23 cellular contexts compared by ENCODE assay signal in the genomic region with DNA sequence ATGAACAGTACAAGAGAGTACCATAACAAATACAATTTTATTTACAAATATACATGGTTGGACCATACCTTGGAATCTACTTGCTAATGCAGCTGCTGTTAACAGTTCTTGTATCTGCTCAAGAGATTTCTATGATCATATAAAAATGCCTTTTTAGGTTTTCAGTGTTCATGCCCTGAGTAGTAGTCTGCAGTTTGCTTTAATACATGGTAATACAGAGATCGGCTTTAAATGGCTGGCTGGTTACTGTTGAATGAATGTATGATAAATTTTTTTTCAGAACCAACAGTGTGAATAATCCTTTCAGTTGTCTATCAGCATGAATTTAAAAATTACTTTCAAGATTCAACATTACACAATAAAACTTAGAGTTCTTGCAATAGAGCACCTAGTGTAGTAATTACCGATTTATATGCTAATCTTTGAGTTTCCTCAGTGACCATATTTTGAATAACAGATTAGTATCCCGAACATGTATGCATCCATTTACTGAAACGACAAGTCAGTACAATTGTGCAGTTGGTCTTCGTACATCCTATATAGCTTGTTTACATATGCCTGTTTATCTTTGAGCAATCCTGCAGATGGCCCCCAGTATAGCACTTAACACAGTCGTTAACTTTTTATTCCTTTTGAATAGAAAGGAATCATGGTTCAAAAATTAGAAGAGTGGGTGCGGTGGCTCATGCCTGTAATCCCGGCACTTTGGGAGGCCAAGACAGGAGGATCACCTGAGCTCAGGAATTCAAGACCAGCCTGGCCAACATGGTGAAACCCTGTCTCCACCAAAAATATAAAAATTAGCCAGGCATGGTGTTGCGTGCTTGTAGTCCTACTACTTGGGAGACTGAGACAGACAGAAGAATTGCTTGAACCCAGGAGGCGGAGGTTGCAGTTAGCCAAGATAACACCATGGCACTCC. TPM values are rescaled to one million over a fixed set of nuclear protein-coding genes. Genes with fewer than 3 reads are reported as not detected.
A peak's percentile ranks its signal among the peaks of the same experiment; 100 is the strongest.
DNase-seq lines count a peak whose midpoint lies in the region; ATAC-seq, FAIRE-seq and TF ChIP-seq lines count a peak whose summit lies in the region.
"Had no signal": no experiment of that assay in that cellular context is flagged by ENCODE, and none has a peak within 500 bp of the region (broad histone marks: within the 10 kb centered on the region; RNA-seq: fewer than 3 reads in every experiment).

No MANE protein-coding gene starts in this region.

- H3K9me3 Mint-ChIP-seq in activated naive CD8-positive, alpha-beta T cell treated with anti-CD3 and anti-CD28 coated beads for 36 hours = no peaks in the 10 kb centered on the region
- H3K9me3 Mint-ChIP-seq in activated naive CD8-positive, alpha-beta T cell treated with anti-CD3 and anti-CD28 coated beads, Interleukin-2, amount 50 U/mL, for 24 hours = no peaks in the 10 kb centered on the region
- no peaks in the 10 kb centered on the region for H3K9me3 Mint-ChIP-seq in type B pancreatic cell
- H3K9me3 Mint-ChIP-seq: activated CD4-positive, alpha-beta T cell treated with anti-CD3 and anti-CD28 coated beads, Interleukin-2, amount 10 ng/mL, durations not matched to agents 7 days and 5 days; activated naive CD8-positive, alpha-beta T cell treated with anti-CD3 and anti-CD28 coated beads, Interleukin-2, amount 10 ng/mL, durations not matched to agents 7 days and 5 days; activated T-helper 2 cell treated with anti-CD3 and anti-CD28 coated beads, Interferon-gamma antibody, Interleukin-2, Interleukin-4, amounts not matched to agents 10 μg/mL and 5 μg/mL and 100 μg/mL, durations not matched to agents 14 hours and 24 hours and 36 hours; naive B cell had no signal

- WGBS in IMR-90 (ENCODE audit: extremely low coverage in 2 of 2, insufficient read length in 1 of 2), 2 experiments = 88% methylated on average over 3 of the region's 10 CpGs; no CpG with 5 or more reads in 1 of the 2 experiments
- WGBS in H1 (ENCODE audit: extremely low coverage in 1 of 2, insufficient coverage in 1 of 2, insufficient read length in 1 of 2, insufficient replicate concordance in 2 of 2, low coverage in 1 of 2, low lambda C conversion rate in 2 of 2, missing lambda C conversion rate in 1 of 2), 2 experiments = 97% methylated on average over 10 of the region's 10 CpGs; no CpG with 5 or more reads in 1 of the 2 experiments

- H2BK120ac ChIP-seq in IMR-90 (ENCODE audit: low read depth, low read length) = no peak overlapping the region
- H2BK120ac ChIP-seq in H1 (replicated peaks; ENCODE audit: low read depth, low read length) = no peak overlapping the region

- intact Hi-C loops in IMR-90 (cut with micrococcal nuclease) = loop anchor here (2.0 to 5.0 kb wide), 2 partner anchors 127 to 618 kb away; a partner anchor contains a TSS

- no peak for ATAC-seq in activated naive CD8-positive, alpha-beta T cell treated with anti-CD3 and anti-CD28 coated beads, Interleukin-2, amount 50 U/mL, for 24 hours
- ATAC-seq in IMR-90 (ENCODE audit: low read depth) (no peak), HG03139 (IDR thresholded peaks at IDR 0.05; ENCODE audit: unreplicated experiment) (no peak), HG02759 (IDR thresholded peaks at IDR 0.05; ENCODE audit: unreplicated experiment) (no peak)
- ATAC-seq: heart right ventricle had no signal

- H3K56ac ChIP-seq in IMR-90 (ENCODE audit: extremely low read depth, insufficient read depth, low read length) = no peak overlapping the region
- H3K56ac ChIP-seq in H1 (replicated peaks; ENCODE audit: insufficient read length, low read depth, low read length) = no peak overlapping the region

- TF ChIP-seq CTCF in IMR-90 (conservative IDR thresholded peaks at IDR 0.05; ENCODE audit: low read depth, low read length) = no peak
- no peak for TF ChIP-seq CTCF in H1 (IDR thresholded peaks at IDR 0.05; ENCODE audit: control extremely low read depth in 1 of 3, insufficient read depth in 1 of 3, low read depth in 1 of 3, low read length in 3 of 3)
- TF ChIP-seq CTCF in type B pancreatic cell (conservative IDR thresholded peaks at IDR 0.05) = no peak

- CTCF ChIA-PET in IMR-90 (lab: Yijun Ruan, JAX) (no interaction called here), H1 (lab: Charles Lee; ENCODE audit: partially characterized antibody) (interaction anchor here (0.6 to 2.9 kb wide), 2 partner anchors 9 to 15 kb away, joined by 3 to 13 read pairs; no protein-coding TSS in a partner anchor)

- BruUV-seq in IMR-90 (replicated peaks; lab: Mats Ljungman, UMichigan) = no TSS peak

- H3K9me3 ChIP-seq in IMR-90 (ENCODE audit: control insufficient read depth, insufficient read depth, low read length) = no peaks in the 10 kb centered on the region
- no peaks in the 10 kb centered on the region for H3K9me3 ChIP-seq in H1 (ENCODE audit: insufficient read depth in 2 of 2, low read depth in 1 of 2, low read length in 1 of 2)
- H3K9me3 ChIP-seq: heart right ventricle had no signal

- H3K79me2 ChIP-seq in H1 (ENCODE audit: control insufficient read depth in 1 of 2, insufficient read depth in 2 of 2, low read length in 2 of 2) = peaks cover 2 to 28% of the 10 kb centered on the region in 2 experiments; a peak in 3 of 4 replicates

- H2BK20ac ChIP-seq in IMR-90 (ENCODE audit: low read depth, low read length) (no peak overlapping the region), H1 (ENCODE audit: low read length) (no peak overlapping the region)

- H3K18ac ChIP-seq in IMR-90 (ENCODE audit: low read depth, low read length) (no peak overlapping the region), H1 (ENCODE audit: extremely low read depth, low read length) (no peak overlapping the region)

- TF ChIP-seq RAD21 in IMR-90 (IDR thresholded peaks at IDR 0.05; ENCODE audit: low read length) = no peak
- TF ChIP-seq RAD21 in H1 (IDR thresholded peaks at IDR 0.05 in 1 of 2, conservative IDR thresholded peaks at IDR 0.05 in 1 of 2; ENCODE audit: low read depth in 2 of 2, low read length in 2 of 2) = no peak

- 0 out of 2 replicates have a peak, but pooled peaks cover 1% of the 10 kb centered on the region for H3K23me2 ChIP-seq in H1 (ENCODE audit: low read depth, low read length)

- H3K14ac ChIP-seq in IMR-90 (replicated peaks; ENCODE audit: low read depth, low read length) = no peak overlapping the region
- H3K14ac ChIP-seq in H1 (ENCODE audit: insufficient read length) = no peak overlapping the region

- FAIRE-seq in H1 (lab: Jason Lieb, UNC) = no peak

- no peaks in the 10 kb centered on the region for H3K27me3 ChIP-seq in IMR-90 (ENCODE audit: control insufficient read depth, insufficient read depth, low read length)
- no peaks in the 10 kb centered on the region for H3K27me3 ChIP-seq in H1 (replicated peaks in 1 of 4; ENCODE audit: control insufficient read depth in 3 of 4, extremely low read depth in 1 of 4, insufficient read depth in 3 of 4, low read length in 3 of 4)
- H3K27me3 ChIP-seq: heart right ventricle had no signal

- H4K91ac ChIP-seq in IMR-90 (ENCODE audit: insufficient read depth, low read depth, low read length) (no peak overlapping the region), H1 (replicated peaks; ENCODE audit: insufficient read length, low read length) (no peak overlapping the region)

- H3K4ac ChIP-seq in IMR-90 (ENCODE audit: low read depth, low read length) (no peak overlapping the region), H1 (replicated peaks; ENCODE audit: insufficient read length, low read depth, low read length) (no peak overlapping the region)

- no peaks in the 10 kb centered on the region for H3K27me3 Mint-ChIP-seq in activated naive CD8-positive, alpha-beta T cell treated with anti-CD3 and anti-CD28 coated beads for 36 hours
- H3K27me3 Mint-ChIP-seq in activated naive CD8-positive, alpha-beta T cell treated with anti-CD3 and anti-CD28 coated beads, Interleukin-2, amount 50 U/mL, for 24 hours = no peaks in the 10 kb centered on the region
- no peaks in the 10 kb centered on the region for H3K27me3 Mint-ChIP-seq in type B pancreatic cell
- H3K27me3 Mint-ChIP-seq: activated CD4-positive, alpha-beta T cell treated with anti-CD3 and anti-CD28 coated beads, Interleukin-2, amount 10 ng/mL, durations not matched to agents 7 days and 5 days; activated naive CD8-positive, alpha-beta T cell treated with anti-CD3 and anti-CD28 coated beads, Interleukin-2, amount 10 ng/mL, durations not matched to agents 7 days and 5 days; naive B cell had no signal

- H3K79me1 ChIP-seq in IMR-90 (ENCODE audit: low read depth in 1 of 2, low read length in 2 of 2) (peaks cover 28 to 72% of the 10 kb centered on the region in 2 experiments), H1 (ENCODE audit: low read depth, low read length) (peaks cover 2% of the 10 kb centered on the region; the same call in 1 of the 2 replicates)

- dilution Hi-C loops in IMR-90 (cut with HindIII; ENCODE audit: low sequenced_read_pairs, unreplicated experiment) = no loop called here

- H3K4me3 Mint-ChIP-seq in activated naive CD8-positive, alpha-beta T cell treated with anti-CD3 and anti-CD28 coated beads for 36 hours = no peak overlapping the region
- H3K4me3 Mint-ChIP-seq in activated naive CD8-positive, alpha-beta T cell treated with anti-CD3 and anti-CD28 coated beads, Interleukin-2, amount 50 U/mL, for 24 hours = no peak overlapping the region
- peak overlapping the region; percentile 12 for H3K4me3 Mint-ChIP-seq in type B pancreatic cell
- H3K4me3 Mint-ChIP-seq: activated CD4-positive, alpha-beta T cell treated with anti-CD3 and anti-CD28 coated beads, Interleukin-2, amount 10 ng/mL, durations not matched to agents 7 days and 5 days; activated naive CD8-positive, alpha-beta T cell treated with anti-CD3 and anti-CD28 coated beads, Interleukin-2, amount 10 ng/mL, durations not matched to agents 7 days and 5 days had no signal

- no peak overlapping the region for H3K23ac ChIP-seq in IMR-90 (ENCODE audit: low read depth, low read length)
- H3K23ac ChIP-seq in H1 (ENCODE audit: insufficient read length) = no peak overlapping the region

- in situ Hi-C loops in IMR-90 (cut with MboI; ENCODE audit: low sequenced_read_pairs) = no loop called here

- H2BK15ac ChIP-seq in IMR-90 (ENCODE audit: low read depth, low read length) (no peak overlapping the region), H1 (ENCODE audit: low read length) (no peak overlapping the region)

- H2AFZ ChIP-seq in IMR-90 (replicated peaks; ENCODE audit: low read length, poor library complexity) (no peak overlapping the region), H1 (ENCODE audit: low read length) (no peak overlapping the region)

- H3K4me3 ChIP-seq in IMR-90 (ENCODE audit: insufficient read depth, low read depth, low read length) (no peak overlapping the region), H1 (ENCODE audit: extremely low read depth in 1 of 4, insufficient read depth in 2 of 4, low read depth in 3 of 4, low read length in 4 of 4) (no peak overlapping the region)
- H3K4me3 ChIP-seq: heart right ventricle, smooth muscle cell had no signal

- H2AK9ac ChIP-seq in IMR-90 (replicated peaks; ENCODE audit: low read depth, low read length, poor library complexity) = no peak overlapping the region

- no peak overlapping the region for H2BK12ac ChIP-seq in H1 (ENCODE audit: low read depth, low read length)

- TF ChIP-seq POLR2A in IMR-90 (IDR thresholded peaks at IDR 0.05; ENCODE audit: low read depth, low read length) (peak; percentile 49), H1 (IDR thresholded peaks at IDR 0.05; ENCODE audit: control extremely low read depth in 1 of 2, low read depth in 2 of 2, low read length in 2 of 2) (peak in 1 of 2 experiments; percentile 39; a peak in 2 of 3 replicates)

- no peak overlapping the region for H4K5ac ChIP-seq in IMR-90 (ENCODE audit: low read depth, low read length)
- H4K5ac ChIP-seq in H1 (ENCODE audit: insufficient read length, low read depth, low read length) = no peak overlapping the region

- peaks cover 64% of the 10 kb centered on the region for H4K20me1 ChIP-seq in IMR-90 (ENCODE audit: insufficient read depth, low read length)
- H4K20me1 ChIP-seq in H1 (replicated peaks in 1 of 2; ENCODE audit: control insufficient read depth in 1 of 2, insufficient read depth in 2 of 2, low read length in 2 of 2) = peaks cover 1 to 2% of the 10 kb centered on the region in 2 experiments

- POLR2A ChIA-PET in IMR-90 (lab: Charles Lee; ENCODE audit: unreplicated experiment) = no interaction called here
- POLR2A ChIA-PET in H1 (lab: Charles Lee; ENCODE audit: partially characterized antibody) = interaction anchor here (1.0 to 3.0 kb wide), 5 partner anchors 8 to 65 kb away, joined by 3 to 15 read pairs (median 5); a partner anchor contains a TSS

- no peak overlapping the region for H2AK5ac ChIP-seq in IMR-90 (ENCODE audit: low read depth, low read length)
- no peak overlapping the region for H2AK5ac ChIP-seq in H1 (ENCODE audit: low read depth, low read length)

- no peak overlapping the region for H3K27ac ChIP-seq in IMR-90 (ENCODE audit: insufficient read depth, low read length)
- no peak overlapping the region for H3K27ac ChIP-seq in H1 (ENCODE audit: low read depth, low read length)
- H3K27ac ChIP-seq: heart right ventricle had no signal

- H2BK5ac ChIP-seq in IMR-90 (ENCODE audit: low read depth, low read length, poor library complexity, severe bottlenecking) (no peak overlapping the region), H1 (ENCODE audit: low read depth, low read length) (no peak overlapping the region)

- no peak for DNase-seq in activated naive CD8-positive, alpha-beta T cell treated with anti-CD3 and anti-CD28 coated beads for 36 hours
- no peak for DNase-seq in activated naive CD8-positive, alpha-beta T cell treated with anti-CD3 and anti-CD28 coated beads, Interleukin-2, amount 50 U/mL, for 24 hours
- no peak for DNase-seq in IMR-90
- DNase-seq in H1 (ENCODE audit: low read depth in 1 of 2, low spot score in 2 of 2) = no peak
- no peak for DNase-seq in type B pancreatic cell (ENCODE audit: extremely low spot score, unreplicated experiment)
- DNase-seq: activated CD4-positive, alpha-beta T cell treated with anti-CD3 and anti-CD28 coated beads, Interleukin-2, amount 10 ng/mL, durations not matched to agents 7 days and 5 days; activated naive CD8-positive, alpha-beta T cell treated with anti-CD3 and anti-CD28 coated beads, Interleukin-2, amount 10 ng/mL, durations not matched to agents 7 days and 5 days; DMS153; GF-D8; heart right ventricle; naive B cell; NCI-H1048; NCI-H2029; NCI-H2227 treated with DMSO at 0.1 percent for 48 hours; NCI-H69; retina; stimulated activated CD4-positive, alpha-beta T cell treated with anti-CD3 and anti-CD28 coated beads, Interleukin-2, amount 100 ng/mL, for 24 hours; T-helper 2 cell had no signal

- H3K4me1 ChIP-seq in IMR-90 (ENCODE audit: control insufficient read depth, insufficient read depth, low read length) (peaks cover under 1% of the 10 kb centered on the region; the same call in 1 of the 2 replicates), H1 (replicated peaks in 1 of 4; ENCODE audit: control insufficient read depth in 3 of 4, insufficient read depth in 4 of 4, low read length in 3 of 4) (peaks cover 0 to 1% (median 0%) of the 10 kb centered on the region in 4 experiments; a peak in 2 of 7 replicates)

- H3K27ac Mint-ChIP-seq in activated naive CD8-positive, alpha-beta T cell treated with anti-CD3 and anti-CD28 coated beads for 36 hours = peak overlapping the region; percentile 38
- no peak overlapping the region for H3K27ac Mint-ChIP-seq in activated naive CD8-positive, alpha-beta T cell treated with anti-CD3 and anti-CD28 coated beads, Interleukin-2, amount 50 U/mL, for 24 hours
- peak overlapping the region; percentile 26 for H3K27ac Mint-ChIP-seq in type B pancreatic cell
- H3K27ac Mint-ChIP-seq: activated naive CD8-positive, alpha-beta T cell treated with anti-CD3 and anti-CD28 coated beads, Interleukin-2, amount 10 ng/mL, durations not matched to agents 7 days and 5 days; activated T-helper 2 cell treated with anti-CD3 and anti-CD28 coated beads, Interferon-gamma antibody, Interleukin-2, Interleukin-4, amounts not matched to agents 10 μg/mL and 5 μg/mL and 100 μg/mL, durations not matched to agents 14 hours and 24 hours and 36 hours had no signal

- peaks cover 48% of the 10 kb centered on the region for H3K4me1 Mint-ChIP-seq in activated naive CD8-positive, alpha-beta T cell treated with anti-CD3 and anti-CD28 coated beads for 36 hours
- peaks cover 36% of the 10 kb centered on the region for H3K4me1 Mint-ChIP-seq in activated naive CD8-positive, alpha-beta T cell treated with anti-CD3 and anti-CD28 coated beads, Interleukin-2, amount 50 U/mL, for 24 hours
- peaks cover 27% of the 10 kb centered on the region for H3K4me1 Mint-ChIP-seq in type B pancreatic cell (ENCODE audit: unreplicated experiment)

- H3K4me2 ChIP-seq in IMR-90 (ENCODE audit: low read depth, low read length) (no peak overlapping the region), H1 (ENCODE audit: insufficient read depth in 1 of 2, low read depth in 2 of 2, low read length in 2 of 2) (no peak overlapping the region)
- H3K4me2 ChIP-seq: smooth muscle cell had no signal

- H3K36me3 ChIP-seq in IMR-90 (ENCODE audit: control insufficient read depth, insufficient read depth, low read length) (peaks cover 63% of the 10 kb centered on the region), H1 (ENCODE audit: control insufficient read depth in 2 of 4, insufficient read depth in 4 of 4, low read length in 3 of 4) (peaks cover 24 to 71% (median 54%) of the 10 kb centered on the region in 4 experiments)

- H3K9ac ChIP-seq in IMR-90 (ENCODE audit: low read depth, low read length) (no peak overlapping the region), H1 (replicated peaks in 1 of 4; ENCODE audit: extremely low read depth in 1 of 4, low read depth in 3 of 4, low read length in 3 of 4) (no peak overlapping the region)

- H4K8ac ChIP-seq in IMR-90 (ENCODE audit: low read depth in 2 of 2, low read length in 2 of 2) (no peak overlapping the region), H1 (ENCODE audit: extremely low read depth, insufficient read depth, low read length) (peak overlapping the region; percentile 47; the same call in 1 of the 2 replicates)

- peaks cover 1% of the 10 kb centered on the region for H3K9me1 ChIP-seq in IMR-90 (ENCODE audit: insufficient read depth, low read length)

- peaks cover 62% of the 10 kb centered on the region for H3K36me3 Mint-ChIP-seq in activated naive CD8-positive, alpha-beta T cell treated with anti-CD3 and anti-CD28 coated beads for 36 hours
- peaks cover 69% of the 10 kb centered on the region for H3K36me3 Mint-ChIP-seq in activated naive CD8-positive, alpha-beta T cell treated with anti-CD3 and anti-CD28 coated beads, Interleukin-2, amount 50 U/mL, for 24 hours (ENCODE audit: low read depth)
- peaks cover 54% of the 10 kb centered on the region for H3K36me3 Mint-ChIP-seq in type B pancreatic cell

- no peak for TF ChIP-seq EP300 in H1 (IDR thresholded peaks at IDR 0.05; ENCODE audit: borderline replicate concordance in 1 of 2, low read depth in 2 of 2, low read length in 2 of 2)

RNA-seq across cellular contexts. Expression of a gene that starts 6.4 kb away (rescaled TPM):
- total RNA-seq in activated naive CD8-positive, alpha-beta T cell treated with anti-CD3 and anti-CD28 coated beads for 36 hours = 100 to 1,000 TPM; 224 to 225 TPM
- total RNA-seq in IMR-90 (2012; rRNA removed) (72.4 and 74.2 TPM in 2 replicates), type B pancreatic cell (ENCODE audit: low replicate concordance) (203 and 280 TPM in 2 replicates)
- polyA plus RNA-seq in IMR-90 (2012; rRNA removed) (116 and 134 TPM in 2 replicates), H1 (2011; rRNA removed) (38.5 and 48.0 TPM in 2 replicates)
- polyA plus RNA-seq in IMR-90 (2012; cell fraction: cytosol; rRNA removed) = 27.8 and 48.5 TPM in 2 replicates
- polyA plus RNA-seq in IMR-90 (2012; cell fraction: nucleus; rRNA removed; ENCODE audit: low replicate concordance) = 79.1 and 499 TPM in 2 replicates
- total RNA-seq in H1 (2021; fragmentation: NEBNext Ultra II Directional; extraction: Animal tissue kit (Norgen Biotek cat#: 25700)) = 165 and 171 TPM in 2 replicates
- 85.2 TPM for polyA plus RNA-seq in H1 (2011; cell fraction: cytosol; rRNA removed)
- 72.6 TPM for polyA plus RNA-seq in H1 (2011; cell fraction: nucleus; rRNA removed)
- 94.8 to 126 TPM (median 106 TPM) in 4 replicates for polyA plus RNA-seq in H1 (2012, experiment 1 of 2)
- polyA plus RNA-seq in H1 (2012, experiment 2 of 2) = 25.7 TPM
- 103 TPM for polyA plus RNA-seq in H1 (2013, experiment 1 of 2)
- polyA plus RNA-seq in H1 (2013, experiment 2 of 2) = 96.2 TPM
- polyA minus RNA-seq in H1 (2011; rRNA and poly(A)+ RNA removed) = 103 and 125 TPM in 2 replicates
- 75.4 TPM for polyA minus RNA-seq in H1 (2011; cell fraction: cytosol; rRNA and poly(A)+ RNA removed)
- 91.8 TPM for polyA minus RNA-seq in H1 (2011; cell fraction: nucleus; rRNA and poly(A)+ RNA removed)

RNA-seq across cellular contexts. Expression of a gene that starts 43.4 kb away (rescaled TPM):
- total RNA-seq in activated naive CD8-positive, alpha-beta T cell treated with anti-CD3 and anti-CD28 coated beads for 36 hours = 1 to 10 TPM; 4.3 to 4.8 TPM
- total RNA-seq in IMR-90 (2012; rRNA removed) (1.7 and 2.2 TPM in 2 replicates), type B pancreatic cell (ENCODE audit: low replicate concordance) (12.2 and 23.1 TPM in 2 replicates)
- polyA plus RNA-seq in IMR-90 (2012; rRNA removed) (4.3 and 4.5 TPM in 2 replicates), H1 (2011; rRNA removed) (11.9 and 17.2 TPM in 2 replicates)
- polyA plus RNA-seq in IMR-90 (2012; cell fraction: cytosol; rRNA removed) = 1.1 TPM in 2 replicates
- polyA plus RNA-seq in IMR-90 (2012; cell fraction: nucleus; rRNA removed; ENCODE audit: low replicate concordance) = 38.8 and 40.5 TPM in 2 replicates
- total RNA-seq in H1 (2021; fragmentation: NEBNext Ultra II Directional; extraction: Animal tissue kit (Norgen Biotek cat#: 25700)) = 13.6 and 17.0 TPM in 2 replicates
- polyA plus RNA-seq in H1 (2011; cell fraction: cytosol; rRNA removed) = 23.0 TPM
- 111 TPM for polyA plus RNA-seq in H1 (2011; cell fraction: nucleus; rRNA removed)
- 11.1 to 14.6 TPM (median 11.9 TPM) in 4 replicates for polyA plus RNA-seq in H1 (2012, experiment 1 of 2)
- 3.3 TPM for polyA plus RNA-seq in H1 (2012, experiment 2 of 2)
- polyA plus RNA-seq in H1 (2013, experiment 1 of 2) = 7.3 TPM
- polyA plus RNA-seq in H1 (2013, experiment 2 of 2) = 5.9 TPM
- 21.8 and 22.1 TPM in 2 replicates for polyA minus RNA-seq in H1 (2011; rRNA and poly(A)+ RNA removed)
- 12.0 TPM for polyA minus RNA-seq in H1 (2011; cell fraction: cytosol; rRNA and poly(A)+ RNA removed)
- 46.1 TPM for polyA minus RNA-seq in H1 (2011; cell fraction: nucleus; rRNA and poly(A)+ RNA removed)
- total RNA-seq: HT1080 had no signal
